ENCODE assay signal across 24 cellular contexts in the genomic region with DNA sequence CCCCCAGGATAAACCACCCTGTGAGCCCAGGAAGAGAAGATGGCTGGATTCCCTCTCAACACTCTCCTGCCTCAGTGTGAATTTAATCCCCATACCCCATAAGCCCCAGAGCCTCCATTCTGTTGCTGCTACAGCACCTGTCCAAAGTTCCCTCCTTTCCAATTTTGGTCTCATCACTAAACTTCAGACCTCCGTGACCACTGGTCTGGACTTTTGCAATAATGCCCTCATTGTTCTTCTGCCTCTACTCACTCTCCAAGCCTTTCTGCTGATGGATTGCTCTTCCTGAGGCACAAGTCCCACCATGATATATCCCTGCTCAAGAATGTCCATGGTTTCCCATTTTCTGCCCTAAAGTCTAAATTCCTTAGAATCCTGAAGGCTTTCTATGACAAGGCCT.
"Had no signal": no experiment of that assay in that cellular context is flagged by ENCODE, and none has a peak within 500 bp of the region (broad histone marks: within the 10 kb centered on the region; RNA-seq: fewer than 3 reads in every experiment).

No MANE protein-coding gene starts in this region.

- H3K4me3 ChIP-seq: cardiac muscle cell, lung, testis, vagina had no signal

- FAIRE-seq: endometrium had no signal

- H3K27ac Mint-ChIP-seq: activated CD4-positive, alpha-beta memory T cell treated with anti-CD3 and anti-CD28 coated beads for 36 hours; activated naive CD4-positive, alpha-beta T cell treated with anti-CD3 and anti-CD28 coated beads for 36 hours; dendritic cell treated with granulocyte-macrophage colony-stimulating factor and Interleukin-4, amounts not matched to agents 40 ng/mL and 50 ng/mL, for 4 days; nephron progenitor cell; T-helper 17 cell had no signal

- H3K36me3 Mint-ChIP-seq: activated CD4-positive, alpha-beta memory T cell treated with anti-CD3 and anti-CD28 coated beads for 36 hours had no signal

- ATAC-seq: left lobe of liver, T-helper 17 cell had no signal

- H3K4me3 Mint-ChIP-seq: activated CD4-positive, alpha-beta memory T cell treated with anti-CD3 and anti-CD28 coated beads for 36 hours; activated naive CD4-positive, alpha-beta T cell treated with anti-CD3 and anti-CD28 coated beads for 36 hours; dendritic cell treated with granulocyte-macrophage colony-stimulating factor and Interleukin-4, amounts not matched to agents 40 ng/mL and 50 ng/mL, for 4 days; nephron progenitor cell; T-helper 17 cell had no signal

- DNase-seq: activated CD4-positive, alpha-beta memory T cell treated with anti-CD3 and anti-CD28 coated beads for 36 hours; activated CD4-positive, alpha-beta T cell treated with anti-CD3 and anti-CD28 coated beads for 48 hours; activated CD4-positive, CD25-positive, alpha-beta regulatory T cell; activated effector memory CD4-positive, alpha-beta T cell treated with Interleukin-2 at 50 U/mL for 16 hours; activated naive CD4-positive, alpha-beta T cell treated with anti-CD3 and anti-CD28 coated beads for 36 hours; activated T-cell treated with anti-CD3 and anti-CD28 coated beads, Interleukin-2, amount 50 U/mL, for 48 hours; amygdala; effector CD4-positive, alpha-beta T cell; erythroblast; midbrain; nephron progenitor cell; occipital lobe; posterior cingulate gyrus; stimulated activated CD4-positive, alpha-beta T cell treated with anti-CD3 and anti-CD28 coated beads, Interleukin-2, amount 100 ng/mL, for 48 hours; stimulated activated CD8-positive, alpha-beta memory T cell treated with anti-CD3 and anti-CD28 coated beads, Interleukin-4, amount 100 ng/mL, for 48 hours; stimulated activated naive CD4-positive, alpha-beta T cell; T-helper 17 cell; testis had no signal

- H3K27ac ChIP-seq: cardiac muscle cell, testis, vagina had no signal

- H3K27me3 Mint-ChIP-seq: activated CD4-positive, alpha-beta memory T cell treated with anti-CD3 and anti-CD28 coated beads for 36 hours; dendritic cell treated with granulocyte-macrophage colony-stimulating factor and Interleukin-4, amounts not matched to agents 40 ng/mL and 50 ng/mL, for 4 days; T-helper 17 cell had no signal

- H3K27me3 ChIP-seq: cardiac muscle cell, testis, vagina had no signal

- H3K9me3 ChIP-seq: testis, vagina had no signal

- H3K36me3 ChIP-seq: cardiac muscle cell, vagina had no signal

- H3K9me3 Mint-ChIP-seq: activated CD4-positive, alpha-beta memory T cell treated with anti-CD3 and anti-CD28 coated beads for 36 hours; activated naive CD4-positive, alpha-beta T cell treated with anti-CD3 and anti-CD28 coated beads for 36 hours; dendritic cell treated with granulocyte-macrophage colony-stimulating factor and Interleukin-4, amounts not matched to agents 40 ng/mL and 50 ng/mL, for 4 days; nephron progenitor cell had no signal
